Comparison of ENCODE assay signal across 2 cellular contexts in genomic region chr22:25874327-25874726, GRCh38.
TF ChIP-seq lines count a peak whose summit lies in the region.

No MANE protein-coding gene starts in this region.

TF ChIP-seq in IMR-90, 13 proteins besides CTCF, POLR2A, EP300 and RAD21:
- TF ChIP-seq NFE2L2 (IDR thresholded peaks at IDR 0.05; ENCODE audit: low read depth, low read length): no peak
- TF ChIP-seq SMC3 (IDR thresholded peaks at IDR 0.05; ENCODE audit: low read depth, low read length): no peak
- no peak for TF ChIP-seq MAFK (IDR thresholded peaks at IDR 0.05; ENCODE audit: low read depth, low read length)
- TF ChIP-seq CEBPB (IDR thresholded peaks at IDR 0.05; ENCODE audit: low read depth, low read length): no peak
- TF ChIP-seq RCOR1 (IDR thresholded peaks at IDR 0.05; ENCODE audit: insufficient replicate concordance, low read length): no peak
- no peak for TF ChIP-seq MAZ (IDR thresholded peaks at IDR 0.05; ENCODE audit: borderline replicate concordance, low read depth, low read length)
- no peak for TF ChIP-seq ELK1 (IDR thresholded peaks at IDR 0.05; ENCODE audit: borderline replicate concordance, low read depth, low read length)
- TF ChIP-seq RFX5 (IDR thresholded peaks at IDR 0.05; ENCODE audit: low read depth, low read length): no peak
- TF ChIP-seq BHLHE40 (IDR thresholded peaks at IDR 0.05; ENCODE audit: low read depth, low read length): no peak
- no peak for TF ChIP-seq FOS (IDR thresholded peaks at IDR 0.05; ENCODE audit: low read depth, low read length)
- no peak for TF ChIP-seq USF2 (IDR thresholded peaks at IDR 0.05; ENCODE audit: low read depth, low read length)
- TF ChIP-seq CHD1 (IDR thresholded peaks at IDR 0.05; ENCODE audit: low read depth, low read length): no peak
- no peak for TF ChIP-seq MXI1 (IDR thresholded peaks at IDR 0.05; ENCODE audit: borderline replicate concordance, low read depth, low read length)

TF ChIP-seq in WTC11, 78 proteins besides CTCF, POLR2A, EP300 and RAD21:
- TF ChIP-seq ARID4B (CRISPR knock-in tag; IDR thresholded peaks at IDR 0.05; ENCODE audit: borderline replicate concordance) (no peak), ZNF138 (CRISPR knock-in tag; conservative IDR thresholded peaks at IDR 0.05) (no peak), CREB1 (CRISPR knock-in tag; IDR thresholded peaks at IDR 0.05) (no peak), TEAD1 (CRISPR knock-in tag; IDR thresholded peaks at IDR 0.05) (no peak), NR1H2 (CRISPR knock-in tag; IDR thresholded peaks at IDR 0.05) (no peak), ZSCAN18 (CRISPR knock-in tag; IDR thresholded peaks at IDR 0.05) (no peak), ZNF532 (CRISPR knock-in tag; IDR thresholded peaks at IDR 0.05; ENCODE audit: borderline replicate concordance) (no peak), GRHL2 (CRISPR knock-in tag; IDR thresholded peaks at IDR 0.05; ENCODE audit: insufficient replicate concordance, severe bottlenecking) (no peak), MXD4 (CRISPR knock-in tag; IDR thresholded peaks at IDR 0.05; ENCODE audit: borderline replicate concordance) (no peak), KAT7 (CRISPR knock-in tag; IDR thresholded peaks at IDR 0.05; ENCODE audit: borderline replicate concordance) (no peak), ESRRA (CRISPR knock-in tag; IDR thresholded peaks at IDR 0.05; ENCODE audit: borderline replicate concordance) (no peak), USF1 (CRISPR knock-in tag; IDR thresholded peaks at IDR 0.05) (no peak), RELA (CRISPR knock-in tag; IDR thresholded peaks at IDR 0.05; ENCODE audit: borderline replicate concordance) (no peak)
